ENCODE assay signal across 9 cellular contexts in the genomic region with DNA sequence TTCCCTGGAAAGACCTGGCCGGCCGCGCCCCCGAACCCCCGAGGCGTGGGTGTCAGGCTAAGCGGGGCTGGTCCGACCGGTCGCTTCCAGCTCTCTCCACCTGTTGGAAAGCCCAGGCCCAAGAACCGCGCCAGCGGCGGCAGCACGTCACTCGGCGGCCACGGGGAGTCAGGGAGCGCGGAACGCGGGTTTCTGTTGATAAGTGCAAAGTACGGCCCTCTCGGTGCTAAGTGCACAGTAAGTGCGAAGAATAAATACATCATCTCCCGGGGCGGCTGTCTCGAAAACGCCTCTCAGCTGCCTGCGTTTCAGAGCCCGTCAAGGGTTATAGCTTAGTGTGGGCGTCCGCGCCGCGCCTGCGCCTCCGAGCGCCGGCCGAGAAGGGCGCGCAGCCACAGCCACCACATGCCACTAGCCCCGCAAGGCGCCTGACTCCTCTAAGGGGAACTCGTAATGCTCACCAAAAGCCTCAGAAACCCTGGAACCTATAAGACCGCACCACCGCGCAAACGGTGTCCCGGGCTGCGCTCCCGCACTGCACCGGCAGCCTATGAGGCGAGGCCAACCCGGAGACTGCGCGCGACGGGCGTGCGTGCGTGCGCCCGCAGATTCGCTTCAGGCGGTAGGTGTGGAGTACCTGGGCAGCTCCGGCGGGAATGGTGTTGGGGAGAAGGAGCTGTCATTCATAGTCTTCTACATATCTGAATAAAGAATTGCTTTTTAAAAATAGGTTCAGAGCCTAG. TPM values are rescaled to one million over a fixed set of nuclear protein-coding genes. Genes with fewer than 3 reads are reported as not detected.
DNase-seq lines count a peak whose midpoint lies in the region; ATAC-seq and FAIRE-seq lines count a peak whose summit lies in the region.
"Had no signal": no experiment of that assay in that cellular context is flagged by ENCODE, and none has a peak within 500 bp of the region (broad histone marks: within the 10 kb centered on the region; RNA-seq: fewer than 3 reads in every experiment).

No MANE protein-coding gene starts in this region.

- no peak overlapping the region for H3K27ac ChIP-seq in ectodermal cell (ENCODE audit: insufficient read depth, low read depth, low read length, poor library complexity, severe bottlenecking)

- H3K36me3 ChIP-seq in ectodermal cell (ENCODE audit: control insufficient read depth, insufficient read depth, low read length): no peaks in the 10 kb centered on the region

- peaks cover 8% of the 10 kb centered on the region for H3K4me1 ChIP-seq in ectodermal cell (ENCODE audit: control insufficient read depth, insufficient read depth, low read length)

- 0% methylated on average over 69 of the region's 69 CpGs for WGBS in ectodermal cell, 2 experiments

- peak; percentile 49 for DNase-seq in AG20443 (ENCODE audit: low spot score)
- peak; percentile 73 for DNase-seq in myocyte (ENCODE audit: low read depth)
- no peak for DNase-seq in RCC 7860 (ENCODE audit: low spot score)
- DNase-seq in effector CD4-positive, alpha-beta T cell: no peak
- no peak for DNase-seq in NCI-H187 (lab: John Stamatoyannopoulos, UW)
- no peak for DNase-seq in NCI-H2196 (lab: John Stamatoyannopoulos, UW; ENCODE audit: unreplicated experiment)

- H3K27me3 ChIP-seq in ectodermal cell (ENCODE audit: control insufficient read depth, insufficient read depth, low read length, poor library complexity, severe bottlenecking): peaks cover 100% of the 10 kb centered on the region

- peak; percentile 32 for ATAC-seq in HG03354 (IDR thresholded peaks at IDR 0.05; ENCODE audit: poor library complexity, severe bottlenecking, unreplicated experiment)

- H3K4me3 ChIP-seq in ectodermal cell (ENCODE audit: insufficient read depth, low read depth, low read length): peak overlapping the region; percentile 35

- no peaks in the 10 kb centered on the region for H3K9me3 ChIP-seq in ectodermal cell (ENCODE audit: control insufficient read depth, low read length)

- no peak for FAIRE-seq in RCC 7860 (lab: Jason Lieb, UNC)
- FAIRE-seq: endometrium had no signal

RNA-seq across cellular contexts. Expression of gene TBX18, which starts 9.2 kb away (rescaled TPM):
- not detected for polyA plus RNA-seq in ectodermal cell (2013, experiment 1 of 4)
- polyA plus RNA-seq in ectodermal cell (2013, experiment 2 of 4): 0.09 TPM
- 0.11 TPM for polyA plus RNA-seq in ectodermal cell (2013, experiment 3 of 4)
- polyA plus RNA-seq in ectodermal cell (2013, experiment 4 of 4): 0.20 TPM
- total RNA-seq in myocyte: 22.6 and 26.7 TPM in 2 replicates
- polyA plus RNA-seq in myocyte (2012): 8.3 TPM

Comparison
In these comparisons a context has a peak if more than half of its experiments do, and no peak if none do; other contexts are left out.
1. DNase-seq: peak in AG20443 (single experiment) and myocyte (single experiment); none in RCC 7860 (single experiment), effector CD4-positive, alpha-beta T cell (single experiment), NCI-H187 (0 of 2) and NCI-H2196 (single experiment).